In the genomic region with DNA sequence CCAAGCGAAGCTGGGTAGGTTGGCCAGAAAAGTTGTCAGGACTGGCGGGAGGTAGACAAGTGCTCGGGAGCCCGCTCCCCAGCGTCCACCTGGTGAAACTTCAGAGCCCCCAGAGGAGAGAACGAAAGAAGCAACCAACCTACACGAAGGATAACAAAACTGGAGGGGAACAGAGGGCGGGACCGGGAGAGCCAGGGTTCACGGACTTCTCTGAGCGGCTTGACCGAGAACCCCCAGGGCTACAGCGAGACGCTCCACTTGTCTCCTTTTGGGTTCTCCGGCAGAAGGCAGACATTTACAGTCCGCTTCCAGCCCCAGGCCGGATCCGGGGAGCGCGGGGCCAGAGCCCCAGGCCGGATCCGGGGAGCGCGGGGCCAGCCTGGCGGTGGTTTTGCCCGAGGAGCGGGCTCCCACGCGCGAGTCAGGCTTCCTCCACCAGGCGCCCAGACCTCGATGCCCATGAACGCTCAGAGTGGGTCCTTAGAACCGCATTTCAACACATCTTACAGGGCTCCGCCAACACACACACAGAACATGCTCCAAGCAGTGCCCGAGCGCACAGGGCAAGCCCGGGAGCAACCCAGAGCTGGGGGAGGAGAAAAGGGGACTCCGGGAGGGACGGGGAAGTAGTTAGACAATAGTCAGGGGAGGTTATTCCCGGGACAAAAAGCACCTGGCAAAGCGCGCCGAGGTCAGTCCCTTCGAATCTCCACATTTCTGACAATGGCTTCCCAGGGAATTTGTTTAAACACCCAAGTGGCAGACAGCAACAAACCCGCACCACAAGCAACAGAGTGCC, we compare ENCODE assay signal across 8 cellular contexts. TPM values are rescaled to one million over a fixed set of nuclear protein-coding genes. Genes with fewer than 3 reads are reported as not detected.
DNase-seq lines count a peak whose midpoint lies in the region; ATAC-seq and TF ChIP-seq lines count a peak whose summit lies in the region.

No MANE protein-coding gene starts in this region.

- peaks cover 39% of the 10 kb centered on the region for H3K27me3 Mint-ChIP-seq in stimulated activated naive CD8-positive, alpha-beta T cell treated with anti-CD3 and anti-CD28 coated beads, Interleukin-15, amount 100 ng/mL, for 72 hours

- H3K4me3 ChIP-seq in epithelial cell of esophagus (ENCODE audit: low read length) (peak overlapping the region; percentile 92), mucosa of descending colon (peak overlapping the region; percentile 76)

- TF ChIP-seq CTCF in epithelial cell of esophagus (IDR thresholded peaks at IDR 0.05; ENCODE audit: insufficient read depth, low read depth, low read length, missing control alignments) (peak; percentile 31), mucosa of descending colon (IDR thresholded peaks at IDR 0.05) (no peak)

- peaks cover 32% of the 10 kb centered on the region for H3K4me1 Mint-ChIP-seq in stimulated activated naive CD8-positive, alpha-beta T cell treated with anti-CD3 and anti-CD28 coated beads, Interleukin-15, amount 100 ng/mL, for 72 hours

- peaks cover 26% of the 10 kb centered on the region for H3K4me1 ChIP-seq in mucosa of descending colon (ENCODE audit: low read depth)

- peak overlapping the region; percentile 96 to 99 for H3K27ac Mint-ChIP-seq in stimulated activated naive CD8-positive, alpha-beta T cell treated with anti-CD3 and anti-CD28 coated beads, Interleukin-15, amount 100 ng/mL, for 72 hours

- peak; percentile 24 for ATAC-seq in GM19463 (IDR thresholded peaks at IDR 0.05; ENCODE audit: unreplicated experiment)
- peak; percentile 57 for ATAC-seq in mucosa of descending colon
- peak; percentile 50 for ATAC-seq in stimulated activated naive CD8-positive, alpha-beta T cell treated with anti-CD3 and anti-CD28 coated beads, Interleukin-15, amount 100 ng/mL, for 72 hours
- ATAC-seq in GM21526 (IDR thresholded peaks at IDR 0.05; ENCODE audit: low FRiP score, unreplicated experiment): no peak

- no peaks in the 10 kb centered on the region for H3K36me3 ChIP-seq in mucosa of descending colon (ENCODE audit: low read depth)

- H3K4me3 Mint-ChIP-seq in stimulated activated naive CD8-positive, alpha-beta T cell treated with anti-CD3 and anti-CD28 coated beads, Interleukin-15, amount 100 ng/mL, for 72 hours: peak overlapping the region; percentile 97 to 99

- H3K9me3 Mint-ChIP-seq in stimulated activated naive CD8-positive, alpha-beta T cell treated with anti-CD3 and anti-CD28 coated beads, Interleukin-15, amount 100 ng/mL, for 72 hours: no peaks in the 10 kb centered on the region

- DNase-seq in AG08395 (ENCODE audit: low spot score) (peak; percentile 20), NCI-H2107 (lab: John Stamatoyannopoulos, UW) (peak; percentile 23), epithelial cell of esophagus (ENCODE audit: low read depth) (peak; percentile 55), mucosa of descending colon (peak; percentile 58 to 74 (median 61))
- peak; percentile 5 to 16 (median 14) for DNase-seq in activated CD8-positive, alpha-beta memory T cell treated with anti-CD3 and anti-CD28 coated beads for 48 hours (ENCODE audit: low read depth in 2 of 3, low spot score in 2 of 3)
- DNase-seq in stimulated activated naive CD8-positive, alpha-beta T cell treated with anti-CD3 and anti-CD28 coated beads, Interleukin-15, amount 100 ng/mL, for 72 hours: peak; percentile 46 to 47

- H3K9me3 ChIP-seq in mucosa of descending colon: no peaks in the 10 kb centered on the region

- intact Hi-C loops in mucosa of descending colon (cut with DNase I, micrococcal nuclease): no loop called here

RNA-seq across cellular contexts. Expression of a gene that starts 1.1 kb away (rescaled TPM):
- 100 to 1,000 TPM in 1 of 3 donors, 10 to 100 TPM in 2; 75.9 to 159 (median 86.7) TPM for total RNA-seq in mucosa of descending colon
